ENCODE assay signal across 8 cellular contexts in the genomic region with DNA sequence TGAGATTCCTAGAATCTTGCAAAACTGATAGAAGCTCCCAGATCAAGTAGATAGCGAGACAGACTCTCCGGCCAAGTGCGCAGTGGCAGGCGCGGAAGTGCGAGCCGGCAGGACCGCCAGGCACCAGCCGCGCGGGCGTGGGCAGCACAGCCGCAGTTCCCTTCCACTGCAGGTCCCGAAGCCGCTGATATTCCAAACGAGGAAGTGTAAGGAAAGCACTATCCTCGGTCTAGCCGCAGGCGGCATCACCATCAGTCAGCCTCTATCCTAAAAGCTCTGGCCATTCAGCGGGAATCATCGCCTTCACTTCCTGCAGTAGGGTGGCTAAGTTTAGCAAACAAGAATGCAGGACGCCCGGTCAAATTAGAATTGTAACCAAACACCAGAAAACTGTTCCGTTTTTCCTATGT. TPM values are rescaled to one million over a fixed set of nuclear protein-coding genes. Genes with fewer than 3 reads are reported as not detected.
DNase-seq lines count a peak whose midpoint lies in the region; TF ChIP-seq lines count a peak whose summit lies in the region.

No MANE protein-coding gene starts in this region.

- peaks cover 10% of the 10 kb centered on the region for H3K23me2 ChIP-seq in H9 (ENCODE audit: insufficient read length, low read depth, low read length, poor library complexity, severe bottlenecking)

- H2BK20ac ChIP-seq in H9 (ENCODE audit: low read depth, low read length, poor library complexity, severe bottlenecking) = no peak overlapping the region

- H3K27ac ChIP-seq in H9 (ENCODE audit: insufficient read length, low read depth, low read length) = no peak overlapping the region
- H3K27ac ChIP-seq in mesodermal cell (ENCODE audit: low read depth, low read length, severe bottlenecking) = peak overlapping the region; percentile 88
- H3K27ac ChIP-seq in testis = peak overlapping the region; percentile 78 to 87

- H4K91ac ChIP-seq in H9 (ENCODE audit: insufficient read length, low read depth, low read length) = no peak overlapping the region

- peak overlapping the region in 1 of 3 experiments; percentile 73; a peak in 1 of 7 replicates for H3K27ac Mint-ChIP-seq in H9
- H3K27ac Mint-ChIP-seq in activated CD4-positive, alpha-beta T cell treated with anti-CD3 and anti-CD28 coated beads, Interleukin-2, amount 10 ng/mL, durations not matched to agents 7 days and 5 days = peak overlapping the region; percentile 88

- POLR2A ChIA-PET in activated CD4-positive, alpha-beta T cell treated with anti-CD3 and anti-CD28 coated beads, Interleukin-2, amount 10 ng/mL, durations not matched to agents 7 days and 5 days (lab: Charles Lee) = no interaction called here

- no peak for TF ChIP-seq POLR2A in testis (IDR thresholded peaks at IDR 0.05)

- H3K4me2 ChIP-seq in H9 (ENCODE audit: insufficient read depth, insufficient read length, low read length) = peak overlapping the region; percentile 69

- H4K8ac ChIP-seq in H9 (replicated peaks; ENCODE audit: insufficient read length, low read depth, low read length) = no peak overlapping the region

- no peak overlapping the region for H3K14ac ChIP-seq in H9 (ENCODE audit: insufficient read depth, low read length)

- H3K9me3 ChIP-seq in H9 (ENCODE audit: control insufficient read depth, low read depth, low read length) (no peaks in the 10 kb centered on the region), mesodermal cell (ENCODE audit: control insufficient read depth, low read length) (no peaks in the 10 kb centered on the region), testis (no peaks in the 10 kb centered on the region)

- no peak overlapping the region for H3T11ph ChIP-seq in H9 (ENCODE audit: low read length)

- H2BK15ac ChIP-seq in H9 (ENCODE audit: low read depth, low read length) = no peak overlapping the region

- H3K4me3 Mint-ChIP-seq in H9 = peak overlapping the region; percentile 81 to 92
- H3K4me3 Mint-ChIP-seq in activated CD4-positive, alpha-beta T cell treated with anti-CD3 and anti-CD28 coated beads, Interleukin-2, amount 10 ng/mL, durations not matched to agents 7 days and 5 days = peak overlapping the region; percentile 95

- H3K36me3 Mint-ChIP-seq in H9 (ENCODE audit: insufficient read depth in 1 of 3, low read depth in 3 of 3) = peaks cover 0 to 8% (median 0%) of the 10 kb centered on the region in 3 experiments; a peak in 2 of 7 replicates
- H3K36me3 Mint-ChIP-seq in activated CD4-positive, alpha-beta T cell treated with anti-CD3 and anti-CD28 coated beads, Interleukin-2, amount 10 ng/mL, durations not matched to agents 7 days and 5 days (ENCODE audit: low read depth) = peaks cover 8% of the 10 kb centered on the region

- TF ChIP-seq CTCF in H9 (conservative IDR thresholded peaks at IDR 0.05) (no peak), LNCaP clone FGC (IDR thresholded peaks at IDR 0.05; ENCODE audit: control insufficient read depth, extremely low read depth, insufficient read depth) (peak; percentile 12; the same call in 1 of the 2 replicates), testis (IDR thresholded peaks at IDR 0.05) (no peak)

- H2AK5ac ChIP-seq in H9 (ENCODE audit: insufficient read length, low read length) = no peak overlapping the region

- no peak overlapping the region for H3K18ac ChIP-seq in H9 (ENCODE audit: insufficient read length, low read depth, low read length)

- H3K4me3 ChIP-seq in LNCaP clone FGC (ENCODE audit: low read depth, low read length) (peak overlapping the region; percentile 69), mesodermal cell (ENCODE audit: extremely low read depth, insufficient read depth, low read length, poor library complexity, severe bottlenecking) (peak overlapping the region; percentile 70), testis (peak overlapping the region; percentile 82 to 89)

- intact Hi-C loops in testis (cut with DNase I; ENCODE audit: low total_unique reads) = no loop called here

- no peak overlapping the region for H3K23ac ChIP-seq in H9 (ENCODE audit: insufficient read length, low read depth, low read length)

- no peaks in the 10 kb centered on the region for H4K20me1 ChIP-seq in H9 (ENCODE audit: control insufficient read depth, insufficient read depth, insufficient read length)

- peaks cover 25% of the 10 kb centered on the region for H3K36me3 ChIP-seq in mesodermal cell (ENCODE audit: control insufficient read depth, insufficient read depth, low read length)
- H3K36me3 ChIP-seq in testis (ENCODE audit: low read depth, missing control alignments) = no peaks in the 10 kb centered on the region

- CTCF ChIA-PET in activated CD4-positive, alpha-beta T cell treated with anti-CD3 and anti-CD28 coated beads, Interleukin-2, amount 10 ng/mL, durations not matched to agents 7 days and 5 days (lab: Charles Lee) = interaction anchor here (0.7 to 3.3 kb wide), 5 partner anchors 8 to 45 kb away, joined by 3 to 15 read pairs (median 3); a partner anchor contains a TSS

- peak; percentile 21 for DNase-seq in activated CD4-positive, alpha-beta T cell treated with anti-CD3 and anti-CD28 coated beads for 48 hours
- no peak for DNase-seq in activated CD4-positive, alpha-beta T cell treated with anti-CD3 and anti-CD28 coated beads, Interleukin-2, amount 50 U/mL, for 1 hour
- DNase-seq in H9 = peak; percentile 52
- no peak for DNase-seq in LNCaP clone FGC (ENCODE audit: low read depth)
- peak; percentile 14 for DNase-seq in activated CD4-positive, alpha-beta T cell treated with anti-CD3 and anti-CD28 coated beads, Interleukin-2, amount 10 ng/mL, durations not matched to agents 7 days and 5 days
- DNase-seq in epidermal melanocyte (ENCODE audit: insufficient read length, low spot score) = peak; percentile 34
- DNase-seq in testis = peak; percentile 50

- peak overlapping the region; percentile 51 for H3K9ac ChIP-seq in H9 (ENCODE audit: extremely low read depth, insufficient read length, low read length)

- H3K4me1 ChIP-seq in H9 (ENCODE audit: insufficient read depth, low read length) (no peaks in the 10 kb centered on the region), mesodermal cell (ENCODE audit: control insufficient read depth, insufficient read depth, low read length, poor library complexity, severe bottlenecking) (no peaks in the 10 kb centered on the region), testis (peaks cover 5% of the 10 kb centered on the region)

- H3K79me1 ChIP-seq in H9 (ENCODE audit: insufficient read depth, low read depth, low read length, poor library complexity, severe bottlenecking) = no peaks in the 10 kb centered on the region

- H3K9me3 Mint-ChIP-seq in H9 = no peaks in the 10 kb centered on the region
- no peaks in the 10 kb centered on the region for H3K9me3 Mint-ChIP-seq in activated CD4-positive, alpha-beta T cell treated with anti-CD3 and anti-CD28 coated beads, Interleukin-2, amount 10 ng/mL, durations not matched to agents 7 days and 5 days

- no peaks in the 10 kb centered on the region for H3K79me2 ChIP-seq in H9 (ENCODE audit: insufficient read depth, low read length)

- no peak overlapping the region for H2BK12ac ChIP-seq in H9 (ENCODE audit: insufficient read length, low read depth, low read length)

- no peak overlapping the region for H4K5ac ChIP-seq in H9 (ENCODE audit: insufficient read length, low read depth, low read length)

- no peak overlapping the region for H2BK5ac ChIP-seq in H9 (ENCODE audit: insufficient read length, low read length)

- peaks cover 12 to 13% of the 10 kb centered on the region in 2 experiments for H3K4me1 Mint-ChIP-seq in H9
- peaks cover 26% of the 10 kb centered on the region for H3K4me1 Mint-ChIP-seq in activated CD4-positive, alpha-beta T cell treated with anti-CD3 and anti-CD28 coated beads, Interleukin-2, amount 10 ng/mL, durations not matched to agents 7 days and 5 days

- no peaks in the 10 kb centered on the region; the same call in 1 of the 2 replicates for H3K27me3 ChIP-seq in H9 (ENCODE audit: insufficient read depth, low read length)
- no peaks in the 10 kb centered on the region for H3K27me3 ChIP-seq in testis

- H2BK120ac ChIP-seq in H9 (ENCODE audit: low read depth, low read length, poor library complexity, severe bottlenecking) = no peak overlapping the region

- no CpG with 5 or more reads among the region's 24 CpGs for WGBS in H9 (ENCODE audit: extremely low coverage, insufficient read length, low lambda C conversion rate)
- WGBS in mesodermal cell (ENCODE audit: insufficient coverage in 2 of 2), 2 experiments = 0 to 1% methylated on average over 19 to 20 of the region's 24 CpGs
- WGBS in testis, 2 donors = 0 to 1% methylated on average over 24 of the region's 24 CpGs

- peaks cover 13% of the 10 kb centered on the region for H3K27me3 Mint-ChIP-seq in H9 (ENCODE audit: low read depth)
- H3K27me3 Mint-ChIP-seq in activated CD4-positive, alpha-beta T cell treated with anti-CD3 and anti-CD28 coated beads, Interleukin-2, amount 10 ng/mL, durations not matched to agents 7 days and 5 days = peaks cover 2% of the 10 kb centered on the region

- no peak overlapping the region for H3K56ac ChIP-seq in H9 (ENCODE audit: insufficient read length, low read depth, low read length)

- H2AFZ ChIP-seq in H9 (ENCODE audit: low read length) = no peak overlapping the region

- no peak overlapping the region for H3K4ac ChIP-seq in H9 (ENCODE audit: low read depth, low read length)

RNA-seq across cellular contexts. Expression of a gene that starts 0.7 kb away (rescaled TPM):
- 7.8 and 10.1 TPM in 2 replicates for total RNA-seq in H9 (2021)
- total RNA-seq in activated CD4-positive, alpha-beta T cell treated with anti-CD3 and anti-CD28 coated beads, Interleukin-2, amount 10 ng/mL, durations not matched to agents 7 days and 5 days = 10 to 100 TPM; 18.7 to 19.5 TPM
- polyA plus RNA-seq in mesodermal cell (2013, experiment 1 of 2) = 12.3 TPM
- polyA plus RNA-seq in mesodermal cell (2013, experiment 2 of 2) = 16.1 TPM
- total RNA-seq in testis = 10 to 100 TPM; 21.2 to 47.6 TPM
- polyA plus RNA-seq in testis (ENCODE audit: insufficient read depth, low read depth, low replicate concordance) = 70.1 TPM

RNA-seq across cellular contexts. Expression of a gene that starts 17.3 kb away (rescaled TPM):
- 62.5 and 63.7 TPM in 2 replicates for total RNA-seq in H9 (2021)
- total RNA-seq in activated CD4-positive, alpha-beta T cell treated with anti-CD3 and anti-CD28 coated beads, Interleukin-2, amount 10 ng/mL, durations not matched to agents 7 days and 5 days = 10 to 100 TPM; 53.9 to 66.2 TPM
- 29.5 TPM for polyA plus RNA-seq in mesodermal cell (2013, experiment 1 of 2)
- polyA plus RNA-seq in mesodermal cell (2013, experiment 2 of 2) = 27.2 TPM
- 10 to 100 TPM; 39.6 to 47.1 TPM for total RNA-seq in testis
- 31.4 TPM for polyA plus RNA-seq in testis (ENCODE audit: insufficient read depth, low read depth, low replicate concordance)

RNA-seq across cellular contexts. Expression of a gene that starts 45.1 kb away (rescaled TPM):
- total RNA-seq in H9 (2021) (79.5 and 84.7 TPM in 2 replicates), testis (10 to 100 TPM; 95.8 to 96.3 TPM)
- 10 to 100 TPM; 51.5 to 60.2 TPM for total RNA-seq in activated CD4-positive, alpha-beta T cell treated with anti-CD3 and anti-CD28 coated beads, Interleukin-2, amount 10 ng/mL, durations not matched to agents 7 days and 5 days
- polyA plus RNA-seq in mesodermal cell (2013, experiment 1 of 2) = 42.4 TPM
- polyA plus RNA-seq in mesodermal cell (2013, experiment 2 of 2) = 53.9 TPM
- polyA plus RNA-seq in testis (ENCODE audit: insufficient read depth, low read depth, low replicate concordance) = 26.7 TPM

RNA-seq across cellular contexts. Expression of a gene that starts 45.3 kb away (rescaled TPM):
- total RNA-seq in H9 (2021) (40.9 and 42.1 TPM in 2 replicates), testis (10 to 100 TPM; 38.5 to 55.5 TPM)
- total RNA-seq in activated CD4-positive, alpha-beta T cell treated with anti-CD3 and anti-CD28 coated beads, Interleukin-2, amount 10 ng/mL, durations not matched to agents 7 days and 5 days = 10 to 100 TPM; 47.7 to 58.9 TPM
- 28.3 TPM for polyA plus RNA-seq in mesodermal cell (2013, experiment 1 of 2)
- polyA plus RNA-seq in mesodermal cell (2013, experiment 2 of 2) = 35.9 TPM
- polyA plus RNA-seq in testis (ENCODE audit: insufficient read depth, low read depth, low replicate concordance) = 17.9 TPM

Comparison
In these comparisons a context has a peak if more than half of its experiments do, and no peak if none do; other contexts are left out.
1. DNase-seq: peak in activated CD4-positive, alpha-beta T cell treated with anti-CD3 and anti-CD28 coated beads for 48 hours (single experiment), H9 (single experiment), activated CD4-positive, alpha-beta T cell treated with anti-CD3 and anti-CD28 coated beads, Interleukin-2, amount 10 ng/mL, durations not matched to agents 7 days and 5 days (single experiment), epidermal melanocyte (single experiment) and testis (single experiment); none in activated CD4-positive, alpha-beta T cell treated with anti-CD3 and anti-CD28 coated beads, Interleukin-2, amount 50 U/mL, for 1 hour (single experiment) and LNCaP clone FGC (single experiment).
2. Peak in every context shown above with its lines, with median percentiles within 50 percentile points of each other: H3K4me3 ChIP-seq.